Comparison of ENCODE assay signal across 12 cellular contexts in the genomic region with DNA sequence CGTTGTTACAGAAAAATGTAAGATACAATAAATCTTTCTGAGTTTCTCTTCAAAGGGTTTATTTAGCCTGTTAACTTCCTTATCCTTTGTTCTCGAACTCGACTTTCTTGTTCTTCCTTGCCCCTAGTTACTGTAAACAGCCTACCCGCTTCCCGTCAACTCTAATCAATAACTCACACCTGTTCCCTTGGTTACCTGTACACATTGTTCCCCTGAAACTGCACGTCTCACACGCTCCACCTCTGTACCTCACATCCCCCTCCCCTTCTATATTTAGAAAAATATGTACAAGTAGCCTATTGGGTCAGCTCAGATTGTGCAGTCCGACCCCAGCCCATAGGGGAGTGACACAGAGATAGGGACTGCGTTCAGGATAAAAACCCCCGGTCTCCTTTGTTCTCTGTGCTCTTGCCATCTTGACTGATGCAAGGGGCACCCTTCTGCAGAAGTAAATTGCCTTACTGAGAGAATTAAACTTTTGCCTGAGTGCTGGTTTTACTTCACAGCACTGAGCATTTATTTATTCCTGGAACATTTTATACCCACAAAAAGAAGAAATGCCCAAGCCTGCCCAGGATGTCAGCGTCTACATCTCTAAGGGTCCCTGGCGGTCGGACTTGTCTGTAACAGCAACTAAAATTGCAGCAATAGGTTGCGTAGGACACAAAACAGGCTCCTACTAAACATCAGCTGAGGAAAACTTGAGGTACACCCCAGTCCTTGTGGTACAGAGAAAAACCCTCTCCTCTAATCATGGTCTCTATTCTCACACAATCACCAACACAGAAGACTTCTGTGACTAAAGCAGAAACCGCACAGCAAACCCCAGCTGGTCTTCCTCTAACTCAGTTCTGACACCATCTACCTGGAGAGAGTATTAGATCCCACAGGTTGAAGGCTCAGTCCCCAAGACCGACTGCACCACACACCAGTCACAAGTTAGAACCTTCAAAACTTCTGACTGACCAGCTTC. TPM values are rescaled to one million over a fixed set of nuclear protein-coding genes. Genes with fewer than 3 reads are reported as not detected.
A peak's percentile ranks its signal among the peaks of the same experiment; 100 is the strongest.
DNase-seq lines count a peak whose midpoint lies in the region; ATAC-seq, FAIRE-seq and TF ChIP-seq lines count a peak whose summit lies in the region.
"Had no signal": no experiment of that assay in that cellular context is flagged by ENCODE, and none has a peak within 500 bp of the region (broad histone marks: within the 10 kb centered on the region; RNA-seq: fewer than 3 reads in every experiment).

No MANE protein-coding gene starts in this region.

- no peaks in the 10 kb centered on the region for H3K9me3 Mint-ChIP-seq in activated T-cell treated with anti-CD3 and anti-CD28 coated beads, Interleukin-2, amount 50 U/mL, for 24 hours
- H3K9me3 Mint-ChIP-seq in activated T-cell treated with anti-CD3 and anti-CD28 coated beads, Interleukin-2, amount 50 U/mL, for 4 hours = peaks cover 5% of the 10 kb centered on the region
- H3K9me3 Mint-ChIP-seq in activated T-helper 2 cell treated with anti-CD3 and anti-CD28 coated beads, Interferon-gamma antibody, Interleukin-2, Interleukin-4, amounts not matched to agents 10 μg/mL and 5 μg/mL and 100 μg/mL, durations not matched to agents 14 hours and 24 hours and 36 hours = no peaks in the 10 kb centered on the region

- H3K27me3 ChIP-seq in stomach (no peaks in the 10 kb centered on the region), brain microvascular endothelial cell (replicated peaks) (no peaks in the 10 kb centered on the region)

- H3K4me3 Mint-ChIP-seq in activated T-cell treated with anti-CD3 and anti-CD28 coated beads, Interleukin-2, amount 50 U/mL, for 24 hours = no peak overlapping the region
- no peak overlapping the region for H3K4me3 Mint-ChIP-seq in activated T-cell treated with anti-CD3 and anti-CD28 coated beads, Interleukin-2, amount 50 U/mL, for 4 hours
- no peak overlapping the region for H3K4me3 Mint-ChIP-seq in activated T-helper 2 cell treated with anti-CD3 and anti-CD28 coated beads, Interferon-gamma antibody, Interleukin-2, Interleukin-4, amounts not matched to agents 10 μg/mL and 5 μg/mL and 100 μg/mL, durations not matched to agents 14 hours and 24 hours and 36 hours (ENCODE audit: low read depth)

- TF ChIP-seq CTCF in kidney (IDR thresholded peaks at IDR 0.05; ENCODE audit: borderline replicate concordance, extremely low read depth, insufficient read depth) (no peak), stomach (IDR thresholded peaks at IDR 0.05) (no peak), brain microvascular endothelial cell (IDR thresholded peaks at IDR 0.05; ENCODE audit: low read depth, low read length, missing control alignments) (no peak)

- H3K4me1 ChIP-seq in kidney (ENCODE audit: control insufficient read depth in 1 of 2, insufficient read depth in 1 of 2, low read depth in 1 of 2, low read length in 2 of 2) (no peaks in the 10 kb centered on the region), stomach (peaks cover 0 to 58% (median 35%) of the 10 kb centered on the region in 4 donors)

- no peak for FAIRE-seq in kidney (lab: Jason Lieb, UNC)

- TF ChIP-seq POLR2A in stomach (IDR thresholded peaks at IDR 0.05) = no peak

- DNase-seq in activated T-cell treated with anti-CD3 and anti-CD28 coated beads, Interleukin-2, amount 50 U/mL, for 24 hours = no peak
- DNase-seq in activated T-cell treated with anti-CD3 and anti-CD28 coated beads, Interleukin-2, amount 50 U/mL, for 4 hours = no peak
- DNase-seq in activated T-helper 2 cell treated with anti-CD3 and anti-CD28 coated beads, Interferon-gamma antibody, Interleukin-2, Interleukin-4, amounts not matched to agents 10 μg/mL and 5 μg/mL and 100 μg/mL, durations not matched to agents 14 hours and 24 hours and 36 hours (ENCODE audit: low spot score) = no peak
- DNase-seq in kidney (peak; percentile 16), stomach (peak; percentile 70), brain microvascular endothelial cell (no peak)
- no peak for DNase-seq in activated naive CD4-positive, alpha-beta T cell treated with Interleukin-2 at 50 U/mL for 16 hours
- DNase-seq: GDM1; islet precursor cell; NCI-H1092 treated with DMSO at 0.1 percent for 48 hours; stimulated activated CD4-positive, alpha-beta T cell treated with anti-CD3 and anti-CD28 coated beads, Interleukin-4, amount 100 ng/mL, for 24 hours had no signal

- H3K4me1 Mint-ChIP-seq in activated T-cell treated with anti-CD3 and anti-CD28 coated beads, Interleukin-2, amount 50 U/mL, for 24 hours (ENCODE audit: low read depth) = peaks cover 46% of the 10 kb centered on the region
- peaks cover 34% of the 10 kb centered on the region for H3K4me1 Mint-ChIP-seq in activated T-cell treated with anti-CD3 and anti-CD28 coated beads, Interleukin-2, amount 50 U/mL, for 4 hours (ENCODE audit: low read depth)
- H3K4me1 Mint-ChIP-seq in activated T-helper 2 cell treated with anti-CD3 and anti-CD28 coated beads, Interferon-gamma antibody, Interleukin-2, Interleukin-4, amounts not matched to agents 10 μg/mL and 5 μg/mL and 100 μg/mL, durations not matched to agents 14 hours and 24 hours and 36 hours (ENCODE audit: low read depth) = peaks cover 8% of the 10 kb centered on the region

- intact Hi-C loops in activated T-helper 2 cell treated with anti-CD3 and anti-CD28 coated beads, Interferon-gamma antibody, Interleukin-2, Interleukin-4, amounts not matched to agents 10 μg/mL and 5 μg/mL and 100 μg/mL, durations not matched to agents 14 hours and 24 hours and 36 hours (cut with micrococcal nuclease) = no loop called here
- intact Hi-C loops in kidney (cut with DNase I) = no loop called here
- intact Hi-C loops in stomach (cut with DNase I; ENCODE audit: low total_unique reads) = no loop called here

- in situ Hi-C loops in brain microvascular endothelial cell (cut with HindIII; ENCODE audit: low pct_ligation_motif_present, low sequenced_read_pairs) = no loop called here

- H3K9me3 ChIP-seq in kidney (ENCODE audit: control insufficient read depth in 1 of 2, low read length in 2 of 2) = no peaks in the 10 kb centered on the region
- peaks cover 0 to 10% (median 3%) of the 10 kb centered on the region in 4 donors for H3K9me3 ChIP-seq in stomach

- no peak for ATAC-seq in activated T-cell treated with anti-CD3 and anti-CD28 coated beads, Interleukin-2, amount 50 U/mL, for 4 hours
- ATAC-seq in HG03432 (IDR thresholded peaks at IDR 0.05; ENCODE audit: unreplicated experiment) = no peak

- H3K36me3 ChIP-seq in kidney (ENCODE audit: control insufficient read depth in 1 of 2, insufficient read depth in 2 of 2, low read length in 2 of 2) (peaks cover 4 to 5% of the 10 kb centered on the region in 2 donors), stomach (peaks cover 23 to 69% (median 64%) of the 10 kb centered on the region in 4 donors), brain microvascular endothelial cell (replicated peaks) (peaks cover 27% of the 10 kb centered on the region)

- H3K27ac Mint-ChIP-seq in activated T-cell treated with anti-CD3 and anti-CD28 coated beads, Interleukin-2, amount 50 U/mL, for 24 hours = peak overlapping the region; percentile 55
- H3K27ac Mint-ChIP-seq in activated T-helper 2 cell treated with anti-CD3 and anti-CD28 coated beads, Interferon-gamma antibody, Interleukin-2, Interleukin-4, amounts not matched to agents 10 μg/mL and 5 μg/mL and 100 μg/mL, durations not matched to agents 14 hours and 24 hours and 36 hours = peak overlapping the region; percentile 44

- 55 to 64% (median 56%) methylated on average over 16 of the region's 16 CpGs for WGBS in stomach, 5 donors

- no peak for TF ChIP-seq EP300 in stomach (IDR thresholded peaks at IDR 0.05)

- H3K27ac ChIP-seq in kidney (ENCODE audit: low read depth in 2 of 2, low read length in 2 of 2) (no peak overlapping the region), stomach (peak overlapping the region; percentile 69 to 91 (median 84)), brain microvascular endothelial cell (no peak overlapping the region)

- H3K9ac ChIP-seq in kidney (ENCODE audit: low read length in 2 of 2) = no peak overlapping the region

- H3K36me3 Mint-ChIP-seq in activated T-cell treated with anti-CD3 and anti-CD28 coated beads, Interleukin-2, amount 50 U/mL, for 24 hours (ENCODE audit: low read depth) = peaks cover 80% of the 10 kb centered on the region
- H3K36me3 Mint-ChIP-seq in activated T-cell treated with anti-CD3 and anti-CD28 coated beads, Interleukin-2, amount 50 U/mL, for 4 hours (ENCODE audit: insufficient read depth) = peaks cover 41% of the 10 kb centered on the region
- H3K36me3 Mint-ChIP-seq in activated T-helper 2 cell treated with anti-CD3 and anti-CD28 coated beads, Interferon-gamma antibody, Interleukin-2, Interleukin-4, amounts not matched to agents 10 μg/mL and 5 μg/mL and 100 μg/mL, durations not matched to agents 14 hours and 24 hours and 36 hours (ENCODE audit: low read depth) = peaks cover 60% of the 10 kb centered on the region

- H3K4me3 ChIP-seq in kidney (ENCODE audit: low read length in 2 of 2) (no peak overlapping the region), stomach (no peak overlapping the region), brain microvascular endothelial cell (ENCODE audit: low read depth, low read length) (no peak overlapping the region)

- no peaks in the 10 kb centered on the region for H3K27me3 Mint-ChIP-seq in activated T-cell treated with anti-CD3 and anti-CD28 coated beads, Interleukin-2, amount 50 U/mL, for 24 hours
- H3K27me3 Mint-ChIP-seq in activated T-cell treated with anti-CD3 and anti-CD28 coated beads, Interleukin-2, amount 50 U/mL, for 4 hours (ENCODE audit: low read depth) = no peaks in the 10 kb centered on the region
- no peaks in the 10 kb centered on the region for H3K27me3 Mint-ChIP-seq in activated T-helper 2 cell treated with anti-CD3 and anti-CD28 coated beads, Interferon-gamma antibody, Interleukin-2, Interleukin-4, amounts not matched to agents 10 μg/mL and 5 μg/mL and 100 μg/mL, durations not matched to agents 14 hours and 24 hours and 36 hours (ENCODE audit: low read depth)

RNA-seq across cellular contexts. Expression of a gene that starts 11.3 kb away (rescaled TPM):
- total RNA-seq in activated T-cell treated with anti-CD3 and anti-CD28 coated beads, Interleukin-2, amount 50 U/mL, for 4 hours = 10 to 100 TPM; 47.1 to 52.5 (median 47.4) TPM
- 63.1 and 66.9 TPM in 2 replicates for total RNA-seq in activated T-helper 2 cell treated with anti-CD3 and anti-CD28 coated beads, Interferon-gamma antibody, Interleukin-2, Interleukin-4, amounts not matched to agents 10 μg/mL and 5 μg/mL and 100 μg/mL, durations not matched to agents 14 hours and 24 hours and 36 hours
- 65.4 TPM for total RNA-seq in kidney
- polyA plus RNA-seq in kidney (ENCODE audit: insufficient read depth, low read depth, low replicate concordance) = 64.7 TPM
- total RNA-seq in stomach = 100 to 1,000 TPM in 2 of 5 donors, 10 to 100 TPM in 3; 75.3 to 108 (median 92.9) TPM
- 10 to 100 TPM; 62.8 to 70.7 (median 62.9) TPM for polyA plus RNA-seq in stomach

Comparison
In these comparisons a context has a peak if more than half of its experiments do, and no peak if none do; other contexts are left out.
1. DNase-seq: peak in kidney (single experiment) and stomach (single experiment); none in activated T-cell treated with anti-CD3 and anti-CD28 coated beads, Interleukin-2, amount 50 U/mL, for 24 hours (single experiment), activated T-cell treated with anti-CD3 and anti-CD28 coated beads, Interleukin-2, amount 50 U/mL, for 4 hours (single experiment), activated T-helper 2 cell treated with anti-CD3 and anti-CD28 coated beads, Interferon-gamma antibody, Interleukin-2, Interleukin-4, amounts not matched to agents 10 μg/mL and 5 μg/mL and 100 μg/mL, durations not matched to agents 14 hours and 24 hours and 36 hours (single experiment), brain microvascular endothelial cell (single experiment) and activated naive CD4-positive, alpha-beta T cell treated with Interleukin-2 at 50 U/mL for 16 hours (single experiment).
2. H3K27ac ChIP-seq: peak in stomach (5 of 5); none in kidney (0 of 2) and brain microvascular endothelial cell (single experiment).